ENCODE assay signal across 2 cellular contexts in the genomic region with DNA sequence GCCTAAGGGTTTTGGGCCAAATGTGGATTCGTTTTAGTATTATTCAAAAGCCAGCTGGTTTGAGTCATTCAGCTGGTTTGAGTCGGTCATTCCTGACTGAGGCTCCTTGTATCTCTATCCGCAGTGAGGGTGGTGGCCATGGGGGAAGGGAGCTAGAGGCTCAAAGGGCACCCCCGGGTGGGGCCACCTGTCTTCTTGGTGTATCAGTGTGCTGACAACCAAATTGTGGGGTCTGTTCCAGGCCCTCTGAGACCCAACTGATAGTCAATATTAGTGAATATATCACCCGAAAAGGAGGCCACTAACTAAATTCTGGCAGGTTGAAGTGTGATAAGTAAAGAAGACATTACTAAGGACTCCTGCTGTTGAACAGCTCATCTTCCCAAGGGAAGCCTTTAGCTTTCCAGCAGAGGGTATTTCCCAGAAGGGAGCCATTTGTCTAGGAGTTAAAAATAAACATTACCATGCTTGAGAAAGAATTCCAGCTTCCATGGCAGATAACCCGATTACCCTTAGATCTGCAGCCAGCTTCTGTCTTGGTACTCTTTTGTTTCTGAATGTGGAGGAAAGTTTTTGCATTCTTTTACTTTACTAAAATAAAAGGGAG.
A peak's percentile ranks its signal among the peaks of the same experiment; 100 is the strongest.
TF ChIP-seq lines count a peak whose summit lies in the region.

No MANE protein-coding gene starts in this region.

TF ChIP-seq in IMR-90, 13 proteins besides CTCF, POLR2A, EP300 and RAD21:
- TF ChIP-seq MAZ (IDR thresholded peaks at IDR 0.05; ENCODE audit: borderline replicate concordance, low read depth, low read length) = no peak
- TF ChIP-seq, protein P1, sequence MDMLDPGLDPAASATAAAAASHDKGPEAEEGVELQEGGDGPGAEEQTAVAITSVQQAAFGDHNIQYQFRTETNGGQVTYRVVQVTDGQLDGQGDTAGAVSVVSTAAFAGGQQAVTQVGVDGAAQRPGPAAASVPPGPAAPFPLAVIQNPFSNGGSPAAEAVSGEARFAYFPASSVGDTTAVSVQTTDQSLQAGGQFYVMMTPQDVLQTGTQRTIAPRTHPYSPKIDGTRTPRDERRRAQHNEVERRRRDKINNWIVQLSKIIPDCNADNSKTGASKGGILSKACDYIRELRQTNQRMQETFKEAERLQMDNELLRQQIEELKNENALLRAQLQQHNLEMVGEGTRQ (IDR thresholded peaks at IDR 0.05; ENCODE audit: low read depth, low read length) = no peak
- TF ChIP-seq RCOR1 (IDR thresholded peaks at IDR 0.05; ENCODE audit: insufficient replicate concordance, low read length) = no peak
- no peak for TF ChIP-seq BHLHE40 (IDR thresholded peaks at IDR 0.05; ENCODE audit: low read depth, low read length)
- TF ChIP-seq SMC3 (IDR thresholded peaks at IDR 0.05; ENCODE audit: low read depth, low read length) = no peak
- TF ChIP-seq CEBPB (IDR thresholded peaks at IDR 0.05; ENCODE audit: low read depth, low read length) = no peak
- TF ChIP-seq MAFK (IDR thresholded peaks at IDR 0.05; ENCODE audit: low read depth, low read length) = no peak
- TF ChIP-seq FOS (IDR thresholded peaks at IDR 0.05; ENCODE audit: low read depth, low read length) = no peak
- no peak for TF ChIP-seq NFE2L2 (IDR thresholded peaks at IDR 0.05; ENCODE audit: low read depth, low read length)
- TF ChIP-seq RFX5 (IDR thresholded peaks at IDR 0.05; ENCODE audit: low read depth, low read length) = no peak
- no peak for TF ChIP-seq MXI1 (IDR thresholded peaks at IDR 0.05; ENCODE audit: borderline replicate concordance, low read depth, low read length)
- TF ChIP-seq CHD1 (IDR thresholded peaks at IDR 0.05; ENCODE audit: low read depth, low read length) = no peak
TF ChIP-seq in IMR-90: peak in this region for 0.

TF ChIP-seq in K562, 482 proteins besides CTCF, POLR2A, EP300 and RAD21:
- TF ChIP-seq ZNF699 (CRISPR knock-in tag; IDR thresholded peaks at IDR 0.05; ENCODE audit: insufficient replicate concordance) (no peak), ZBTB2 (IDR thresholded peaks at IDR 0.05) (no peak), CBFA2T2 (conservative IDR thresholded peaks at IDR 0.05) (0 out of 2 replicates have a peak, but pooled peaks have one; percentile 18), DACH1 (IDR thresholded peaks at IDR 0.05; ENCODE audit: partially characterized antibody) (peak; percentile 42), TRIM24 (IDR thresholded peaks at IDR 0.05) (peak in 1 of 2 experiments; percentile 5; a peak in 1 of 4 replicates), YY1 (IDR thresholded peaks at IDR 0.05; ENCODE audit: borderline replicate concordance in 1 of 3, control insufficient read depth in 1 of 3, extremely low read depth in 1 of 3, insufficient read depth in 3 of 3, insufficient read length in 1 of 3, insufficient replicate concordance in 2 of 3, low read depth in 1 of 3, low read length in 2 of 3) (peak in 1 of 3 experiments; percentile 14), HBP1 (CRISPR knock-in tag; IDR thresholded peaks at IDR 0.05) (no peak), PREB (CRISPR knock-in tag; IDR thresholded peaks at IDR 0.05) (no peak), FOSL1 (tag; conservative IDR thresholded peaks at IDR 0.05) (peak; percentile 69), STAT5A (IDR thresholded peaks at IDR 0.05; ENCODE audit: borderline replicate concordance, low read length) (no peak), SPI1 (IDR thresholded peaks at IDR 0.05; ENCODE audit: borderline replicate concordance, low read depth, low read length) (no peak), CBFA2T3 (IDR thresholded peaks at IDR 0.05) (peak; percentile 25; the same call in 1 of the 2 replicates), ZBTB7A (IDR thresholded peaks at IDR 0.05; ENCODE audit: borderline replicate concordance, control insufficient read depth, low read depth, low read length) (0 out of 2 replicates have a peak, but pooled peaks have one; percentile 16), KAT8 (IDR thresholded peaks at IDR 0.05; ENCODE audit: low read depth) (no peak)
- TF ChIP-seq, protein P2, sequence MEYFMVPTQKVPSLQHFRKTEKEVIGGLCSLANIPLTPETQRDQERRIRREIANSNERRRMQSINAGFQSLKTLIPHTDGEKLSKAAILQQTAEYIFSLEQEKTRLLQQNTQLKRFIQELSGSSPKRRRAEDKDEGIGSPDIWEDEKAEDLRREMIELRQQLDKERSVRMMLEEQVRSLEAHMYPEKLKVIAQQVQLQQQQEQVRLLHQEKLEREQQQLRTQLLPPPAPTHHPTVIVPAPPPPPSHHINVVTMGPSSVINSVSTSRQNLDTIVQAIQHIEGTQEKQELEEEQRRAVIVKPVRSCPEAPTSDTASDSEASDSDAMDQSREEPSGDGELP (CRISPR knock-in tag; IDR thresholded peaks at IDR 0.05; ENCODE audit: borderline replicate concordance) = peak; percentile 34; the same call in 1 of the 2 replicates
- TF ChIP-seq, protein P3, sequence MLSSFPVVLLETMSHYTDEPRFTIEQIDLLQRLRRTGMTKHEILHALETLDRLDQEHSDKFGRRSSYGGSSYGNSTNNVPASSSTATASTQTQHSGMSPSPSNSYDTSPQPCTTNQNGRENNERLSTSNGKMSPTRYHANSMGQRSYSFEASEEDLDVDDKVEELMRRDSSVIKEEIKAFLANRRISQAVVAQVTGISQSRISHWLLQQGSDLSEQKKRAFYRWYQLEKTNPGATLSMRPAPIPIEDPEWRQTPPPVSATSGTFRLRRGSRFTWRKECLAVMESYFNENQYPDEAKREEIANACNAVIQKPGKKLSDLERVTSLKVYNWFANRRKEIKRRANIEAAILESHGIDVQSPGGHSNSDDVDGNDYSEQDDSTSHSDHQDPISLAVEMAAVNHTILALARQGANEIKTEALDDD (IDR thresholded peaks at IDR 0.05) = peak; percentile 41; the same call in 1 of the 2 replicates
- TF ChIP-seq, protein P4, sequence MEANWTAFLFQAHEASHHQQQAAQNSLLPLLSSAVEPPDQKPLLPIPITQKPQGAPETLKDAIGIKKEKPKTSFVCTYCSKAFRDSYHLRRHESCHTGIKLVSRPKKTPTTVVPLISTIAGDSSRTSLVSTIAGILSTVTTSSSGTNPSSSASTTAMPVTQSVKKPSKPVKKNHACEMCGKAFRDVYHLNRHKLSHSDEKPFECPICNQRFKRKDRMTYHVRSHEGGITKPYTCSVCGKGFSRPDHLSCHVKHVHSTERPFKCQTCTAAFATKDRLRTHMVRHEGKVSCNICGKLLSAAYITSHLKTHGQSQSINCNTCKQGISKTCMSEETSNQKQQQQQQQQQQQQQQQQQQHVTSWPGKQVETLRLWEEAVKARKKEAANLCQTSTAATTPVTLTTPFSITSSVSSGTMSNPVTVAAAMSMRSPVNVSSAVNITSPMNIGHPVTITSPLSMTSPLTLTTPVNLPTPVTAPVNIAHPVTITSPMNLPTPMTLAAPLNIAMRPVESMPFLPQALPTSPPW (CRISPR knock-in tag; IDR thresholded peaks at IDR 0.05) = 0 out of 2 replicates have a peak, but pooled peaks have one; percentile 24
